Comparison of ENCODE assay signal across 6 cellular contexts in the genomic region with DNA sequence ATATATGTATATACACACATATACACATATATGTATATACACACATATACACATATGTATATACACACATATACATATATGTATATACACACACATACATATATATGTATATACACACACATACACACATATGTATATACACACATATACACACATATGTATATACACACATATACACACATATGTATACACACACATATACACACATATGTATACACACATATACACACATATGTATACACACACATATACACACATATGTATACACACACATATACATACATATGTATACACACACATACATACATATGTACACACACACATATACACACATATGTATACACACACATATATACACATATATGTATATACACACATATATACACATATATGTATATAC. TPM values are rescaled to one million over a fixed set of nuclear protein-coding genes. Genes with fewer than 3 reads are reported as not detected.
A peak's percentile ranks its signal among the peaks of the same experiment; 100 is the strongest.
DNase-seq lines count a peak whose midpoint lies in the region; ATAC-seq, FAIRE-seq and TF ChIP-seq lines count a peak whose summit lies in the region.
"Not testable (repeated sequence)": the region's sequence is repeated elsewhere in the genome, so short reads cannot be mapped to it uniquely, and the experiment has no call there.

No MANE protein-coding gene starts in this region.

- not testable (repeated sequence) for TF ChIP-seq CTCF in pancreas (IDR thresholded peaks at IDR 0.05)

- FAIRE-seq in A204.1 (lab: Jason Lieb, UNC) = peak; percentile 73
- FAIRE-seq in GM12891 (lab: Jason Lieb, UNC) = peak; percentile 91
- FAIRE-seq in TTC549 (lab: Jason Lieb, UNC) = peak; percentile 83
- FAIRE-seq in colon (lab: Jason Lieb, UNC) = peak; percentile 99
- FAIRE-seq in islet of Langerhans (lab: Jason Lieb, UNC) = peak; percentile 45
- peak; percentile 99 for FAIRE-seq in pancreas (lab: Jason Lieb, UNC)

- not testable (repeated sequence) for H3K27me3 ChIP-seq in pancreas

- intact Hi-C loops in pancreas (cut with DNase I) = not testable (repeated sequence)

- not testable (repeated sequence) for H3K9me3 ChIP-seq in pancreas

- DNase-seq in GM12891 (ENCODE audit: insufficient read length, low spot score); pancreas: not testable (repeated sequence)

- H3K27ac ChIP-seq in pancreas = not testable (repeated sequence)

- not testable (repeated sequence) for H3K4me3 ChIP-seq in pancreas

- not testable (repeated sequence) for H3K4me1 ChIP-seq in pancreas

- not testable (repeated sequence) for H3K36me3 ChIP-seq in pancreas

- not testable (repeated sequence) for TF ChIP-seq POLR2A in GM12891 (IDR thresholded peaks at IDR 0.05; ENCODE audit: low read depth, low read length)

- ATAC-seq in pancreas = not testable (repeated sequence)

RNA-seq across cellular contexts. Expression of gene EIF2S3, which starts 8.7 kb away (rescaled TPM):
- polyA plus RNA-seq in GM12891 (2012; ENCODE audit: low read depth, missing spikeins) = 123 TPM
- 100 to 1,000 TPM in 4 of 6 donors, 10 to 100 TPM in 2; 84.4 to 139 (median 128) TPM for total RNA-seq in pancreas
- polyA plus RNA-seq in pancreas = 10 to 100 TPM; 40.0 to 52.9 TPM

RNA-seq across cellular contexts. Expression of gene KLHL15, which starts 19.1 kb away (rescaled TPM):
- polyA plus RNA-seq in GM12891 (2012; ENCODE audit: low read depth, missing spikeins) = 4.4 TPM
- 1 to 10 TPM; 3.3 to 4.7 (median 4.4) TPM for total RNA-seq in pancreas
- 1 to 10 TPM; 1.2 to 3.1 TPM for polyA plus RNA-seq in pancreas
